ENCODE assay signal across 22 cellular contexts in genomic region chr13:25200783-25201182, GRCh38. TPM values are rescaled to one million over a fixed set of nuclear protein-coding genes. Genes with fewer than 3 reads are reported as not detected.
"Had no signal": no experiment of that assay in that cellular context is flagged by ENCODE, and none has a peak within 500 bp of the region (broad histone marks: within the 10 kb centered on the region; RNA-seq: fewer than 3 reads in every experiment).

No MANE protein-coding gene starts in this region.

- ATAC-seq: heart left ventricle; left lobe of liver; mucosa of descending colon; naive thymus-derived CD8-positive, alpha-beta T cell had no signal

- H3K4me3 Mint-ChIP-seq: naive thymus-derived CD8-positive, alpha-beta T cell had no signal

- H3K27ac ChIP-seq: esophagus muscularis mucosa, heart left ventricle, neutrophil, right atrium auricular region had no signal

- H3K4me3 ChIP-seq: dorsolateral prefrontal cortex, esophagus muscularis mucosa, heart left ventricle, mucosa of descending colon, right atrium auricular region had no signal

- H3K36me3 ChIP-seq: esophagus muscularis mucosa, heart left ventricle, neutrophil, right atrium auricular region had no signal

- H3K4me1 Mint-ChIP-seq: naive thymus-derived CD8-positive, alpha-beta T cell had no signal

- H3K9me3 ChIP-seq: esophagus muscularis mucosa, heart left ventricle, mucosa of descending colon, neutrophil, right atrium auricular region had no signal

- H3K27ac Mint-ChIP-seq: naive thymus-derived CD8-positive, alpha-beta T cell had no signal

- DNase-seq: cortex of kidney; dorsolateral prefrontal cortex; effector CD8-positive, alpha-beta T cell; foreskin melanocyte; heart left ventricle; hippocampal formation; mammary epithelial cell; mucosa of descending colon; naive thymus-derived CD8-positive, alpha-beta T cell; posterior cingulate gyrus; small intestine; stimulated activated CD4-positive, alpha-beta T cell treated with anti-CD3 and anti-CD28 coated beads, Interleukin-2, amount 100 ng/mL, for 48 hours; stimulated activated naive CD4-positive, alpha-beta T cell treated with Interleukin-2 at 50 U/mL for 16 hours had no signal

- H3K4me1 ChIP-seq: esophagus muscularis mucosa, heart left ventricle, right atrium auricular region had no signal

- H3K36me3 Mint-ChIP-seq: naive thymus-derived CD8-positive, alpha-beta T cell had no signal

- FAIRE-seq: islet of Langerhans, small intestine had no signal

- H3K27me3 ChIP-seq: dorsolateral prefrontal cortex, right atrium auricular region had no signal

RNA-seq across cellular contexts. Expression of gene AMER2, which starts 28.7 kb away (rescaled TPM):
- total RNA-seq: chondrocyte; glomerular endothelial cell; heart left ventricle; left lobe of liver; mammary epithelial cell; naive thymus-derived CD8-positive, alpha-beta T cell; osteocyte; pulmonary artery endothelial cell; right atrium auricular region had no signal
- polyA plus RNA-seq: heart left ventricle, mammary epithelial cell had no signal
